14 cellular contexts compared by ENCODE assay signal in the genomic region with DNA sequence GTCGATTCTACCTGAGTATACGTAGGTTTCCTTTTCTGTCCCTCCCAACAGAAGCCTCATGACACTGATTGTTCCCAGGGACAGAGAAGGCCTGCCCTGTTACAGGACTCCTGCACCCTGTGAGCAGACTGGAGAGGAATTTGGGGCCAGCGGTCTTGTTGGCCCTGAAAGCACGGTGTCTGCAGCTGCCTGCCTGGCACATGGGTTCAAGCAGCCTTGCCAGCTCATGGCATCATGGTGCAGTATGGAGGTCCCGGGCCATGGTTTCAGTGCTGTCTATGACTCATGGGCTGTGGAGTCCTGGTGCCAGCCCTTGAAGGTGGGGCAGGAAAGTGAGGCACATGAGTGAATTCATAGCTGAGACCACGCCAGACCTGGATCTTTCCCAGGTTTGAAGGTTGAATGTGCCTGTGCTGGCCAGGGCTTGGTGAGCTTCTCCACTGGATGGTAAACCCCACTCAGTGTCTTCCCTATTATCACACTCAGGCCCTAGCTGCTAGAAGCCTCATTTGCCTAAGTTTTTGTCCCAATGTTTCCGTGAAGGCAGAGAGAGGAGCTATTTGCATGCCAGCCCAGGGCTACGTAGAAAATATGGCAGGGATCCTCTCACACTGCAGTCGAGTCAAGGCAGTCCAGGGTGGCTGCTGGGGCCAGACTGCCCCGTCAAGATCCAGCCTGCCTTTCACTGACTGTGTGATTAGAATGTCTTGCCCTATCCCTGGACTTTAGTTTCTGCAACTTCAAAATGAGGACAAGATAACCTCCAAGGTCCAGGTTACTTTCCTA.
DNase-seq lines count a peak whose midpoint lies in the region; ATAC-seq and TF ChIP-seq lines count a peak whose summit lies in the region.
"Had no signal": no experiment of that assay in that cellular context is flagged by ENCODE, and none has a peak within 500 bp of the region (broad histone marks: within the 10 kb centered on the region; RNA-seq: fewer than 3 reads in every experiment).

No MANE protein-coding gene starts in this region.

- TF ChIP-seq POLR2A in gastrocnemius medialis (IDR thresholded peaks at IDR 0.05): no peak

- H3K36me3 Mint-ChIP-seq in naive thymus-derived CD8-positive, alpha-beta T cell: no peaks in the 10 kb centered on the region

- peaks cover 0 to 23% of the 10 kb centered on the region in 2 donors for H3K4me1 ChIP-seq in gastrocnemius medialis
- H3K4me1 ChIP-seq in osteoblast (ENCODE audit: insufficient read depth, low read length): no peaks in the 10 kb centered on the region

- no peak overlapping the region for H3K27ac Mint-ChIP-seq in naive thymus-derived CD8-positive, alpha-beta T cell
- H3K27ac Mint-ChIP-seq: CD4-positive, alpha-beta T cell had no signal

- H3K36me3 ChIP-seq in gastrocnemius medialis (no peaks in the 10 kb centered on the region), osteoblast (ENCODE audit: insufficient read depth, low read length) (no peaks in the 10 kb centered on the region)
- H3K36me3 ChIP-seq: BE2C had no signal

- TF ChIP-seq CTCF in gastrocnemius medialis (IDR thresholded peaks at IDR 0.05 in 4 of 5, conservative IDR thresholded peaks at IDR 0.05 in 1 of 5) (no peak), osteoblast (IDR thresholded peaks at IDR 0.05; ENCODE audit: extremely low read depth, low read depth, low read length) (no peak)

- peak; percentile 84 for ATAC-seq in esophagus mucosa
- peak; percentile 76 to 82 for ATAC-seq in gastrocnemius medialis
- ATAC-seq in HG03521 (IDR thresholded peaks at IDR 0.05; ENCODE audit: unreplicated experiment): no peak
- ATAC-seq in naive thymus-derived CD8-positive, alpha-beta T cell: no peak

- DNase-seq in HT1080 (ENCODE audit: low read depth) (peak; percentile 58), NCI-H526 treated with DMSO at 0.1 percent for 48 hours (lab: John Stamatoyannopoulos, UW) (peak; percentile 85), gastrocnemius medialis (peak; percentile 62 to 78), osteoblast (ENCODE audit: insufficient read length, low spot score, missing footprints) (no peak)
- DNase-seq in naive thymus-derived CD8-positive, alpha-beta T cell: no peak
- DNase-seq: BE2C; CD4-positive, alpha-beta T cell; HCEC 1CT; MV-4-11; NCI-H1417; NCI-H187 treated with DMSO at 0.1 percent for 48 hours; NCI-H774 had no signal

- no peaks in the 10 kb centered on the region for H3K4me1 Mint-ChIP-seq in naive thymus-derived CD8-positive, alpha-beta T cell

- H3K27me3 Mint-ChIP-seq in naive thymus-derived CD8-positive, alpha-beta T cell: peaks cover 0 to 25% (median 11%) of the 10 kb centered on the region in 5 donors
- H3K27me3 Mint-ChIP-seq: CD4-positive, alpha-beta T cell had no signal

- H3K4me3 ChIP-seq in gastrocnemius medialis: no peak overlapping the region
- H3K4me3 ChIP-seq in osteoblast (ENCODE audit: insufficient read depth, low read length): no peak overlapping the region

- no peak overlapping the region for H2AFZ ChIP-seq in osteoblast (ENCODE audit: low read length)

- no peaks in the 10 kb centered on the region for H3K27me3 ChIP-seq in gastrocnemius medialis
- no peaks in the 10 kb centered on the region for H3K27me3 ChIP-seq in osteoblast (ENCODE audit: insufficient read depth, low read length)
- H3K27me3 ChIP-seq: BE2C had no signal

- no peaks in the 10 kb centered on the region for H3K79me2 ChIP-seq in osteoblast (ENCODE audit: insufficient read depth, low read length)

- H3K4me2 ChIP-seq in osteoblast (ENCODE audit: insufficient read depth, low read length): no peak overlapping the region

- peaks cover 0 to 10% (median 0%) of the 10 kb centered on the region in 9 donors for H3K9me3 Mint-ChIP-seq in naive thymus-derived CD8-positive, alpha-beta T cell
- H3K9me3 Mint-ChIP-seq: CD4-positive, alpha-beta T cell had no signal

- in situ Hi-C loops in gastrocnemius medialis (cut with MboI; ENCODE audit: low sequenced_read_pairs in 4 of 4): no loop called here

- H3K9me3 ChIP-seq in gastrocnemius medialis (no peaks in the 10 kb centered on the region), osteoblast (ENCODE audit: low read depth, low read length) (peaks cover 1% of the 10 kb centered on the region)
- H3K9me3 ChIP-seq: BE2C had no signal

- no peaks in the 10 kb centered on the region for H4K20me1 ChIP-seq in osteoblast (ENCODE audit: insufficient read depth, low read length)

- POLR2A ChIA-PET in naive thymus-derived CD8-positive, alpha-beta T cell (lab: Charles Lee): no interaction called here

- H3K27ac ChIP-seq in gastrocnemius medialis (peak overlapping the region in 1 of 4 donors; percentile 82), osteoblast (ENCODE audit: low read depth, low read length) (no peak overlapping the region)

- no peak overlapping the region for H3K4me3 Mint-ChIP-seq in naive thymus-derived CD8-positive, alpha-beta T cell
- H3K4me3 Mint-ChIP-seq: CD4-positive, alpha-beta T cell had no signal

- intact Hi-C loops in gastrocnemius medialis (cut with DNase I; ENCODE audit: low total_unique reads): no loop called here

Comparison
In these comparisons a context has a peak if more than half of its experiments do, and no peak if none do; other contexts are left out.
1. DNase-seq: peak in HT1080 (single experiment), NCI-H526 treated with DMSO at 0.1 percent for 48 hours (single experiment) and gastrocnemius medialis (2 of 2); none in osteoblast (single experiment) and naive thymus-derived CD8-positive, alpha-beta T cell (0 of 10).
2. ATAC-seq: peak in esophagus mucosa (single experiment) and gastrocnemius medialis (2 of 2); none in HG03521 (single experiment) and naive thymus-derived CD8-positive, alpha-beta T cell (0 of 2).